In the genomic region with DNA sequence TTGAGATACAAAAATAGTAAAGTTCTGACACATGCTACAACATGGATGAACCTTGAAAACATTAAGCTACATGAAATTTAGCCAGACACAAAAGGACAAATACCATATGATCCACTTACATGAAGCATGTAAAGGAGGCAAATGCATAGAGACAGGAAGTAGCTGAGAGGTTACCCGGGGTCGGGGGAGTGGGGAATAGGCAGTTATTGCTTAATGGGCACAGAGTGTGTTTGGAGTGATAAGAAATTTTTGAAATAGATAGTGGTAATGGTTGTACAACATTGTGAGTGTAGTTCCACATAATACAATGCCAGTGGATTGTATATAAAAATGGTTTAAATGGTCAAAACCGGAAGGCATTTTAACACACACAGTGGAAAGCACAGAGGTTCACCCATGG, we compare ENCODE assay signal across 23 cellular contexts. TPM values are rescaled to one million over a fixed set of nuclear protein-coding genes. Genes with fewer than 3 reads are reported as not detected.
DNase-seq lines count a peak whose midpoint lies in the region; ATAC-seq, FAIRE-seq and TF ChIP-seq lines count a peak whose summit lies in the region.
"Had no signal": no experiment of that assay in that cellular context is flagged by ENCODE, and none has a peak within 500 bp of the region (broad histone marks: within the 10 kb centered on the region; RNA-seq: fewer than 3 reads in every experiment).

No MANE protein-coding gene starts in this region.

- no peak for ATAC-seq in CD4-positive, CD25-positive, alpha-beta regulatory T cell (ENCODE audit: low read depth in 2 of 2)
- ATAC-seq in K562: peak; percentile 62
- ATAC-seq in SK-N-SH treated with all-trans-retinoic acid at 6 μM for 48 hours: no peak
- ATAC-seq: PC-3 had no signal

- no peak for TF ChIP-seq POLR2A in K562 (conservative IDR thresholded peaks at IDR 0.05)

- peak; percentile 81 for TF ChIP-seq EP300 in K562 (IDR thresholded peaks at IDR 0.05; ENCODE audit: low read length)

- intact Hi-C loops in K562 (cut with micrococcal nuclease): no loop called here

- H3K9me3 Mint-ChIP-seq in CD4-positive, CD25-positive, alpha-beta regulatory T cell: peaks cover 0 to 10% (median 1%) of the 10 kb centered on the region in 7 donors

- no peak overlapping the region for H3K27ac ChIP-seq in CD4-positive, CD25-positive, alpha-beta regulatory T cell (ENCODE audit: insufficient read depth, low read length, poor library complexity, severe bottlenecking)
- H3K27ac ChIP-seq in K562 (ENCODE audit: extremely low read depth, low read depth, low read length): 0 out of 3 replicates have a peak overlapping the region, but pooled peaks have one; percentile 15
- H3K27ac ChIP-seq: cardiac muscle cell, hepatocyte, SJCRH30 had no signal

- H4K20me1 ChIP-seq in K562 (replicated peaks; ENCODE audit: control insufficient read depth, insufficient read depth, low read length): no peaks in the 10 kb centered on the region

- WGBS in K562 (ENCODE audit: insufficient coverage, low coverage, missing lambda C conversion rate): 4% methylated on average over 2 of the region's 3 CpGs

- H3K4me1 ChIP-seq in CD4-positive, CD25-positive, alpha-beta regulatory T cell (ENCODE audit: control insufficient read depth, insufficient read depth, low read length, poor library complexity, severe bottlenecking): peaks cover 38% of the 10 kb centered on the region
- H3K4me1 ChIP-seq in K562 (replicated peaks in 1 of 2; ENCODE audit: control insufficient read depth in 2 of 2, insufficient read depth in 2 of 2, low read length in 2 of 2): peaks cover 0 to 6% of the 10 kb centered on the region in 2 experiments; a peak in 3 of 5 replicates

- peak overlapping the region; percentile 51 for H2AFZ ChIP-seq in K562 (ENCODE audit: low read depth, low read length)
- H2AFZ ChIP-seq: hepatocyte had no signal

- no peak for DNase-seq in CD4-positive, CD25-positive, alpha-beta regulatory T cell
- DNase-seq in GF-D8 (lab: John Stamatoyannopoulos, UW) (peak; percentile 99), NOMO-1 treated with dmso at 0.1 percent for 144 hours (lab: John Stamatoyannopoulos, UW; ENCODE audit: unreplicated experiment) (peak; percentile 14), K562 (ENCODE audit: extremely low read depth in 1 of 4, low spot score in 3 of 4) (peak in 2 of 4 experiments; percentile 19 to 23), NCI-H748 (lab: John Stamatoyannopoulos, UW; ENCODE audit: unreplicated experiment) (no peak), HuH-7.5 (ENCODE audit: low spot score) (no peak)
- no peak for DNase-seq in stimulated activated CD4-positive, alpha-beta T cell treated with anti-CD3 and anti-CD28 coated beads, Interleukin-15, amount 100 ng/mL, for 24 hours
- DNase-seq: activated CD4-positive, alpha-beta T cell treated with anti-CD3 and anti-CD28 coated beads for 4 hours; amniotic stem cell; H9; mammary epithelial cell; NCI-H1436; NCI-H2171; NCI-H526 treated with DMSO at 0.1 percent for 48 hours; PC-3; retina; SJCRH30; spleen; T-helper 9 cell had no signal

- H3K27ac Mint-ChIP-seq in CD4-positive, CD25-positive, alpha-beta regulatory T cell: peak overlapping the region in 2 of 3 donors; percentile 2 to 76
- H3K27ac Mint-ChIP-seq: H9 had no signal

- H3K79me2 ChIP-seq in K562 (ENCODE audit: control insufficient read depth, insufficient read depth, low read length): no peaks in the 10 kb centered on the region

- peak overlapping the region in 3 of 4 donors; percentile 0 to 78 (median 48) for H3K4me3 Mint-ChIP-seq in CD4-positive, CD25-positive, alpha-beta regulatory T cell
- H3K4me3 Mint-ChIP-seq: H9 had no signal

- H3K9me1 ChIP-seq in K562 (ENCODE audit: control insufficient read depth, insufficient read depth, low read length): no peaks in the 10 kb centered on the region

- no peak overlapping the region for H3K4me3 ChIP-seq in CD4-positive, CD25-positive, alpha-beta regulatory T cell (ENCODE audit: low read depth, low read length)
- H3K4me3 ChIP-seq in K562: no peak overlapping the region
- H3K4me3 ChIP-seq: cardiac muscle cell, hepatocyte, SJCRH30, spleen had no signal

- no TSS peak for BruUV-seq in K562 (replicated peaks; lab: Mats Ljungman, UMichigan)

- CTCF ChIA-PET in K562 (lab: Yijun Ruan, JAX; ENCODE audit: low intra/inter-chr PET ratio): no interaction called here

- in situ Hi-C loops in K562 (cut with MboI): no loop called here

- no peak overlapping the region; a peak in 1 of 4 replicates for H3K9ac ChIP-seq in K562 (ENCODE audit: insufficient read depth in 1 of 2, low read depth in 2 of 2, low read length in 2 of 2)

- no peak for FAIRE-seq in K562 (lab: Jason Lieb, UNC)
- FAIRE-seq: keratinocyte had no signal

- H3K27me3 Mint-ChIP-seq in CD4-positive, CD25-positive, alpha-beta regulatory T cell: no peaks in the 10 kb centered on the region

- H3K36me3 ChIP-seq in CD4-positive, CD25-positive, alpha-beta regulatory T cell (ENCODE audit: control insufficient read depth, insufficient read depth, low read length): peaks cover 28% of the 10 kb centered on the region
- H3K36me3 ChIP-seq in K562 (ENCODE audit: control insufficient read depth, insufficient read depth, low read length): no peaks in the 10 kb centered on the region
- H3K36me3 ChIP-seq: cardiac muscle cell, SJCRH30 had no signal

- POLR2A ChIA-PET in K562 (lab: Yijun Ruan, JAX): interaction anchor here (1.2 kb wide), 1 partner anchor 108 kb away, joined by 5 read pairs; a partner anchor contains a TSS

- no peak overlapping the region for H3K4me2 ChIP-seq in K562 (ENCODE audit: insufficient read depth, low read length)
- H3K4me2 ChIP-seq: hepatocyte had no signal

- H3K36me3 Mint-ChIP-seq in CD4-positive, CD25-positive, alpha-beta regulatory T cell: peaks cover 30% of the 10 kb centered on the region

- peaks cover 5 to 10% of the 10 kb centered on the region in 2 experiments for H3K9me3 ChIP-seq in CD4-positive, CD25-positive, alpha-beta regulatory T cell (ENCODE audit: control insufficient read depth in 2 of 2, low read length in 2 of 2)
- H3K9me3 ChIP-seq in K562 (replicated peaks; ENCODE audit: control insufficient read depth, insufficient read depth, low read depth, low read length): no peaks in the 10 kb centered on the region; the same call in none of the 2 replicates

- no peak for TF ChIP-seq CTCF in K562 (IDR thresholded peaks at IDR 0.05 in 2 of 3, conservative IDR thresholded peaks at IDR 0.05 in 1 of 3; ENCODE audit: insufficient read depth in 2 of 3, low read depth in 1 of 3, low read length in 3 of 3)

- no peaks in the 10 kb centered on the region for H3K27me3 ChIP-seq in CD4-positive, CD25-positive, alpha-beta regulatory T cell (ENCODE audit: control insufficient read depth, insufficient read depth, low read length)
- no peaks in the 10 kb centered on the region for H3K27me3 ChIP-seq in K562 (ENCODE audit: control insufficient read depth in 2 of 2, insufficient read depth in 2 of 2, low read length in 2 of 2)
- H3K27me3 ChIP-seq: hepatocyte, SJCRH30, spleen had no signal

- TF ChIP-seq RAD21 in K562 (CRISPR knock-in tag; conservative IDR thresholded peaks at IDR 0.05 in 1 of 2, IDR thresholded peaks at IDR 0.05 in 1 of 2): no peak

- H3K4me1 Mint-ChIP-seq in CD4-positive, CD25-positive, alpha-beta regulatory T cell: peaks cover 35 to 54% (median 35%) of the 10 kb centered on the region in 4 donors

TF ChIP-seq in K562, 482 proteins besides CTCF, POLR2A, EP300 and RAD21 (continues in another document):
- peak; percentile 54 for TF ChIP-seq TAL1 (IDR thresholded peaks at IDR 0.05)
- no peak for TF ChIP-seq ZNF175 (CRISPR knock-in tag; IDR thresholded peaks at IDR 0.05; ENCODE audit: low read depth)

TF ChIP-seq in SK-N-SH treated with all-trans-retinoic acid at 6 μM for 48 hours, 23 proteins besides CTCF, POLR2A, EP300 and RAD21 (continues in another document):
- TF ChIP-seq, protein P1, sequence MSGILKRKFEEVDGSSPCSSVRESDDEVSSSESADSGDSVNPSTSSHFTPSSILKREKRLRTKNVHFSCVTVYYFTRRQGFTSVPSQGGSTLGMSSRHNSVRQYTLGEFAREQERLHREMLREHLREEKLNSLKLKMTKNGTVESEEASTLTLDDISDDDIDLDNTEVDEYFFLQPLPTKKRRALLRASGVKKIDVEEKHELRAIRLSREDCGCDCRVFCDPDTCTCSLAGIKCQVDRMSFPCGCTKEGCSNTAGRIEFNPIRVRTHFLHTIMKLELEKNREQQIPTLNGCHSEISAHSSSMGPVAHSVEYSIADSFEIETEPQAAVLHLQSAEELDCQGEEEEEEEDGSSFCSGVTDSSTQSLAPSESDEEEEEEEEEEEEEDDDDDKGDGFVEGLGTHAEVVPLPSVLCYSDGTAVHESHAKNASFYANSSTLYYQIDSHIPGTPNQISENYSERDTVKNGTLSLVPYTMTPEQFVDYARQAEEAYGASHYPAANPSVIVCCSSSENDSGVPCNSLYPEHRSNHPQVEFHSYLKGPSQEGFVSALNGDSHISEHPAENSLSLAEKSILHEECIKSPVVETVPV (CRISPR knock-in tag; IDR thresholded peaks at IDR 0.05): no peak
- TF ChIP-seq ZNF70 (CRISPR knock-in tag; IDR thresholded peaks at IDR 0.05): no peak

RNA-seq across cellular contexts. Expression of a gene that starts 4.3 kb away (rescaled TPM):
- total RNA-seq in CD4-positive, CD25-positive, alpha-beta regulatory T cell: 48.5 TPM
- 10 to 100 TPM; 55.8 to 65.7 (median 61.5) TPM for polyA plus RNA-seq in CD4-positive, CD25-positive, alpha-beta regulatory T cell
- 0.49 TPM in 1 of 2 replicates, not detected in the other for total RNA-seq in K562 (2011; cell fraction: chromatin; rRNA removed; ENCODE audit: low replicate concordance)
- 0.17 TPM in 1 of 2 replicates, not detected in the other for total RNA-seq in K562 (2011; cell fraction: nucleolus; rRNA removed)
- 0.51 and 0.53 TPM in 2 replicates for total RNA-seq in K562 (2011; cell fraction: nucleoplasm; rRNA removed)
- total RNA-seq in K562 (2014; rRNA removed) (not detected in 2 replicates), K562 (2014; rRNA removed; fragmentation: Illumina TruSeq; extraction: Trizol) (0.11 and 0.35 TPM in 2 replicates), K562 (2015; rRNA removed; fragmentation: Illumina TruSeq; extraction: Trizol) (0.23 and 0.33 TPM in 2 replicates), K562 (2021) (0.29 and 0.36 TPM in 2 replicates)
- polyA plus RNA-seq in K562 (2011; rRNA removed) (0.11 TPM in 2 replicates), K562 (2014; fragmentation: Illumina TruSeq; extraction: Trizol) (0.06 TPM in 2 replicates), K562 (2014; fragmentation: Nextera tagmentation; extraction: Ambion mirVana) (under 1 TPM; 0.11 to 0.20 TPM), K562 (2014; rRNA removed) (0.11 and 0.24 TPM in 2 replicates)
- polyA plus RNA-seq in K562 (2011; cell fraction: cytosol; rRNA removed): 0.01 TPM in 1 of 2 replicates, not detected in the other
- polyA plus RNA-seq in K562 (2011; cell fraction: nucleus; rRNA removed): 0.20 and 0.41 TPM in 2 replicates
- 0.14 and 0.39 TPM in 2 replicates for polyA plus RNA-seq in K562 (2012)
- 0.15 TPM in 1 of 2 replicates, not detected in the other for polyA minus RNA-seq in K562 (2011; rRNA and poly(A)+ RNA removed)
- not detected in 2 replicates for polyA minus RNA-seq in K562 (2011; cell fraction: cytosol; rRNA and poly(A)+ RNA removed)
- polyA minus RNA-seq in K562 (2011; cell fraction: nucleus; rRNA and poly(A)+ RNA removed): not detected in 2 replicates

Comparison
In these comparisons a context has a peak if more than half of its experiments do, and no peak if none do; other contexts are left out.
1. DNase-seq: peak in GF-D8 (single experiment) and NOMO-1 treated with dmso at 0.1 percent for 144 hours (single experiment); none in CD4-positive, CD25-positive, alpha-beta regulatory T cell (0 of 3), NCI-H748 (single experiment), HuH-7.5 (single experiment) and stimulated activated CD4-positive, alpha-beta T cell treated with anti-CD3 and anti-CD28 coated beads, Interleukin-15, amount 100 ng/mL, for 24 hours (single experiment).
2. RNA of a gene that starts 4.3 kb away (total RNA-seq): 48.5 TPM in CD4-positive, CD25-positive, alpha-beta regulatory T cell (single experiment); 0.11 to 0.53 TPM in K562; every median in the first group is over 10 times any median in the second.